In genomic region chr10:98534046-98534445, GRCh38 we compare ENCODE assay signal across 20 cellular contexts.
DNase-seq lines count a peak whose midpoint lies in the region; ATAC-seq and TF ChIP-seq lines count a peak whose summit lies in the region.
"Had no signal": no experiment of that assay in that cellular context is flagged by ENCODE, and none has a peak within 500 bp of the region (broad histone marks: within the 10 kb centered on the region; RNA-seq: fewer than 3 reads in every experiment).

No MANE protein-coding gene starts in this region.

- H3K4me2 ChIP-seq in Karpas-422 (ENCODE audit: low read depth, low read length, poor library complexity, severe bottlenecking) = no peak overlapping the region

- H3K9ac ChIP-seq in adipocyte (ENCODE audit: low read length) (no peak overlapping the region), Karpas-422 (ENCODE audit: low read length) (no peak overlapping the region)

- intact Hi-C loops in activated T-helper 2 cell treated with anti-CD3 and anti-CD28 coated beads, Interferon-gamma antibody, Interleukin-2, Interleukin-4, amounts not matched to agents 10 μg/mL and 5 μg/mL and 100 μg/mL, durations not matched to agents 14 hours and 24 hours and 36 hours (cut with micrococcal nuclease) = no loop called here

- H3K27ac Mint-ChIP-seq in activated T-helper 2 cell treated with anti-CD3 and anti-CD28 coated beads, Interferon-gamma antibody, Interleukin-2, Interleukin-4, amounts not matched to agents 10 μg/mL and 5 μg/mL and 100 μg/mL, durations not matched to agents 14 hours and 24 hours and 36 hours = no peak overlapping the region
- H3K27ac Mint-ChIP-seq: CD4-positive, alpha-beta T cell had no signal

- H3K4me1 ChIP-seq in adipocyte (ENCODE audit: control insufficient read depth, insufficient read depth, low read length) = peaks cover 39% of the 10 kb centered on the region
- no peaks in the 10 kb centered on the region for H3K4me1 ChIP-seq in foreskin keratinocyte
- H3K4me1 ChIP-seq in Karpas-422 (ENCODE audit: low read length) = no peaks in the 10 kb centered on the region
- H3K4me1 ChIP-seq: Caco-2 had no signal

- H2AFZ ChIP-seq in Karpas-422 (ENCODE audit: low read length) = no peak overlapping the region

- DNase-seq in DMS53 (lab: John Stamatoyannopoulos, UW) (peak; percentile 18), DMS53 treated with DMSO at 0.1 percent for 48 hours (lab: John Stamatoyannopoulos, UW; ENCODE audit: unreplicated experiment) (no peak), adipocyte (ENCODE audit: low read depth) (peak; percentile 22), foreskin keratinocyte (peak; percentile 9 to 17), Karpas-422 (no peak), NCI-H226 (no peak), NCI-H146 (lab: John Stamatoyannopoulos, UW) (no peak)
- no peak for DNase-seq in activated T-helper 2 cell treated with anti-CD3 and anti-CD28 coated beads, Interferon-gamma antibody, Interleukin-2, Interleukin-4, amounts not matched to agents 10 μg/mL and 5 μg/mL and 100 μg/mL, durations not matched to agents 14 hours and 24 hours and 36 hours (ENCODE audit: low spot score)
- DNase-seq: Caco-2; CD4-positive, alpha-beta T cell; GOT3; NCI-H1105 treated with DMSO at 0.1 percent for 48 hours; NCI-H187 treated with DMSO at 0.1 percent for 48 hours; NCI-H2227 treated with DMSO at 0.1 percent for 48 hours; NCI-H524 treated with DMSO at 0.1 percent for 48 hours; SIG-M5 had no signal

- H3K9me3 Mint-ChIP-seq in activated T-helper 2 cell treated with anti-CD3 and anti-CD28 coated beads, Interferon-gamma antibody, Interleukin-2, Interleukin-4, amounts not matched to agents 10 μg/mL and 5 μg/mL and 100 μg/mL, durations not matched to agents 14 hours and 24 hours and 36 hours = no peaks in the 10 kb centered on the region
- H3K9me3 Mint-ChIP-seq: CD4-positive, alpha-beta T cell had no signal

- no peaks in the 10 kb centered on the region for H3K79me2 ChIP-seq in Karpas-422 (ENCODE audit: low read length)

- no peaks in the 10 kb centered on the region for H3K9me2 ChIP-seq in Karpas-422 (replicated peaks; ENCODE audit: insufficient read depth, low read length)

- H3K4me3 Mint-ChIP-seq in activated T-helper 2 cell treated with anti-CD3 and anti-CD28 coated beads, Interferon-gamma antibody, Interleukin-2, Interleukin-4, amounts not matched to agents 10 μg/mL and 5 μg/mL and 100 μg/mL, durations not matched to agents 14 hours and 24 hours and 36 hours (ENCODE audit: low read depth) = no peak overlapping the region
- H3K4me3 Mint-ChIP-seq: CD4-positive, alpha-beta T cell had no signal

- H3K36me3 ChIP-seq in adipocyte (ENCODE audit: control insufficient read depth, insufficient read depth, low read length, severe bottlenecking) (no peaks in the 10 kb centered on the region), Karpas-422 (ENCODE audit: insufficient read depth, low read length) (no peaks in the 10 kb centered on the region)

- no peak overlapping the region for H3K27ac ChIP-seq in foreskin keratinocyte
- H3K27ac ChIP-seq in Karpas-422 (ENCODE audit: low read length) = no peak overlapping the region
- H3K27ac ChIP-seq: 22Rv1, RWPE1 had no signal

- H3K4me3 ChIP-seq in adipocyte (ENCODE audit: low read length) = no peak overlapping the region
- H3K4me3 ChIP-seq in Karpas-422 (ENCODE audit: low read length) = no peak overlapping the region
- H3K4me3 ChIP-seq: K562 had no signal

- ATAC-seq in foreskin keratinocyte = no peak
- ATAC-seq: K562, SK-N-SH treated with all-trans-retinoic acid at 6 μM for 48 hours had no signal

- H3K27me3 ChIP-seq in adipocyte (replicated peaks; ENCODE audit: control insufficient read depth, insufficient read depth, low read length) (no peaks in the 10 kb centered on the region), foreskin keratinocyte (no peaks in the 10 kb centered on the region), Karpas-422 (ENCODE audit: low read length) (no peaks in the 10 kb centered on the region)

- H3K9me3 ChIP-seq in adipocyte (ENCODE audit: control insufficient read depth, low read length) (no peaks in the 10 kb centered on the region), Karpas-422 (ENCODE audit: low read length) (no peaks in the 10 kb centered on the region)
- H3K9me3 ChIP-seq: Caco-2 had no signal

- H3K27me3 Mint-ChIP-seq in activated T-helper 2 cell treated with anti-CD3 and anti-CD28 coated beads, Interferon-gamma antibody, Interleukin-2, Interleukin-4, amounts not matched to agents 10 μg/mL and 5 μg/mL and 100 μg/mL, durations not matched to agents 14 hours and 24 hours and 36 hours (ENCODE audit: low read depth) = no peaks in the 10 kb centered on the region

- no peaks in the 10 kb centered on the region for H3K36me3 Mint-ChIP-seq in activated T-helper 2 cell treated with anti-CD3 and anti-CD28 coated beads, Interferon-gamma antibody, Interleukin-2, Interleukin-4, amounts not matched to agents 10 μg/mL and 5 μg/mL and 100 μg/mL, durations not matched to agents 14 hours and 24 hours and 36 hours (ENCODE audit: low read depth)

- TF ChIP-seq CTCF in foreskin keratinocyte (conservative IDR thresholded peaks at IDR 0.05) = no peak

- no peaks in the 10 kb centered on the region for H3K4me1 Mint-ChIP-seq in activated T-helper 2 cell treated with anti-CD3 and anti-CD28 coated beads, Interferon-gamma antibody, Interleukin-2, Interleukin-4, amounts not matched to agents 10 μg/mL and 5 μg/mL and 100 μg/mL, durations not matched to agents 14 hours and 24 hours and 36 hours (ENCODE audit: low read depth)

- H4K20me1 ChIP-seq in Karpas-422 (ENCODE audit: insufficient read depth, low read depth, low read length) = no peaks in the 10 kb centered on the region

Comparison
In these comparisons a context has a peak if more than half of its experiments do, and no peak if none do; other contexts are left out.
1. DNase-seq: peak in DMS53 (single experiment), adipocyte (single experiment) and foreskin keratinocyte (2 of 2); none in DMS53 treated with DMSO at 0.1 percent for 48 hours (single experiment), activated T-helper 2 cell treated with anti-CD3 and anti-CD28 coated beads, Interferon-gamma antibody, Interleukin-2, Interleukin-4, amounts not matched to agents 10 μg/mL and 5 μg/mL and 100 μg/mL, durations not matched to agents 14 hours and 24 hours and 36 hours (single experiment), Karpas-422 (single experiment), NCI-H226 (single experiment) and NCI-H146 (single experiment).